Comparison of ENCODE assay signal across 9 cellular contexts in genomic region chr2:98454500-98455235, GRCh38. TPM values are rescaled to one million over a fixed set of nuclear protein-coding genes. Genes with fewer than 3 reads are reported as not detected.
DNase-seq lines count a peak whose midpoint lies in the region; TF ChIP-seq lines count a peak whose summit lies in the region.
"Had no signal": no experiment of that assay in that cellular context is flagged by ENCODE, and none has a peak within 500 bp of the region (broad histone marks: within the 10 kb centered on the region; RNA-seq: fewer than 3 reads in every experiment).

No MANE protein-coding gene starts in this region.

- no peak overlapping the region for H3K4me3 ChIP-seq in left ventricle myocardium inferior
- H3K4me3 ChIP-seq in breast epithelium = no peak overlapping the region

- H3K27ac Mint-ChIP-seq in HFFc6 = peak overlapping the region; percentile 94

- TF ChIP-seq CTCF in HFFc6 (IDR thresholded peaks at IDR 0.05) (no peak), left ventricle myocardium inferior (IDR thresholded peaks at IDR 0.05; ENCODE audit: borderline replicate concordance) (no peak), breast epithelium (IDR thresholded peaks at IDR 0.05) (no peak)

- in situ Hi-C loops in Caki2 (cut with HindIII; ENCODE audit: low pct_unique_long_range_greater_than_20kb, low sequenced_read_pairs) = no loop called here

- DNase-seq in Caki2 (ENCODE audit: low read depth) = peak; percentile 39
- DNase-seq in HFFc6 = no peak
- peak; percentile 74 for DNase-seq in SKM-1 treated with dmso at 0.1 percent for 144 hours (lab: John Stamatoyannopoulos, UW; ENCODE audit: unreplicated experiment)
- no peak for DNase-seq in left ventricle myocardium inferior
- DNase-seq in ureter (ENCODE audit: low spot score) = peak; percentile 37
- no peak for DNase-seq in NCI-H2171 (lab: John Stamatoyannopoulos, UW)
- no peak for DNase-seq in DMS153 (lab: John Stamatoyannopoulos, UW)
- no peak for DNase-seq in breast epithelium (ENCODE audit: low spot score in 2 of 2)

- intact Hi-C loops in left ventricle myocardium inferior (cut with micrococcal nuclease) (no loop called here), breast epithelium (cut with DNase I; ENCODE audit: low total_unique reads) (no loop called here)

- no peaks in the 10 kb centered on the region for H3K27me3 ChIP-seq in left ventricle myocardium inferior (ENCODE audit: low read depth)
- H3K27me3 ChIP-seq in breast epithelium = no peaks in the 10 kb centered on the region

- peaks cover 60% of the 10 kb centered on the region for H3K4me1 Mint-ChIP-seq in HFFc6 (ENCODE audit: low read depth)

- no peaks in the 10 kb centered on the region for H3K27me3 Mint-ChIP-seq in HFFc6 (ENCODE audit: insufficient read depth)
- H3K27me3 Mint-ChIP-seq: brain had no signal

- H3K27ac ChIP-seq in left ventricle myocardium inferior (replicated peaks) (peak overlapping the region; percentile 43), breast epithelium (peak overlapping the region in 1 of 2 donors; percentile 33)

- TF ChIP-seq POLR2A in breast epithelium (IDR thresholded peaks at IDR 0.05) = no peak

- H3K4me1 ChIP-seq in left ventricle myocardium inferior (peaks cover 65% of the 10 kb centered on the region), breast epithelium (no peaks in the 10 kb centered on the region)

- H3K9me3 Mint-ChIP-seq in HFFc6 = no peaks in the 10 kb centered on the region
- H3K9me3 Mint-ChIP-seq: brain had no signal

- no peaks in the 10 kb centered on the region for H3K9me3 ChIP-seq in left ventricle myocardium inferior (replicated peaks)
- no peaks in the 10 kb centered on the region for H3K9me3 ChIP-seq in breast epithelium

- peaks cover 12% of the 10 kb centered on the region for H3K36me3 Mint-ChIP-seq in HFFc6 (ENCODE audit: low read depth)

- no peak overlapping the region for H3K4me3 Mint-ChIP-seq in HFFc6
- H3K4me3 Mint-ChIP-seq: brain had no signal

- H3K36me3 ChIP-seq in left ventricle myocardium inferior (no peaks in the 10 kb centered on the region), breast epithelium (no peaks in the 10 kb centered on the region)

RNA-seq across cellular contexts. Expression of gene INPP4A, which starts 10.0 kb away (rescaled TPM):
- 8.9 and 19.0 TPM in 2 replicates for total RNA-seq in Caki2 (2014; rRNA removed; shearing (Covaris generic); ENCODE audit: low replicate concordance)
- total RNA-seq in HFFc6 (2021; fragmentation: NEBNext Ultra II Directional; extraction: Animal tissue kit (Norgen Biotek cat#: 25700)) = 10 to 100 TPM; 15.8 to 19.4 (median 18.2) TPM
- 20.8 TPM for total RNA-seq in left ventricle myocardium inferior
- total RNA-seq in ureter = 80.6 TPM
- 10 to 100 TPM; 22.6 to 35.4 (median 25.8) TPM for total RNA-seq in breast epithelium

Comparison
In these comparisons a context has a peak if more than half of its experiments do, and no peak if none do; other contexts are left out.
1. DNase-seq: peak in Caki2 (single experiment), SKM-1 treated with dmso at 0.1 percent for 144 hours (single experiment) and ureter (single experiment); none in HFFc6 (single experiment), left ventricle myocardium inferior (single experiment), NCI-H2171 (single experiment), DMS153 (single experiment) and breast epithelium (0 of 2).